8 cellular contexts compared by ENCODE assay signal in the genomic region with DNA sequence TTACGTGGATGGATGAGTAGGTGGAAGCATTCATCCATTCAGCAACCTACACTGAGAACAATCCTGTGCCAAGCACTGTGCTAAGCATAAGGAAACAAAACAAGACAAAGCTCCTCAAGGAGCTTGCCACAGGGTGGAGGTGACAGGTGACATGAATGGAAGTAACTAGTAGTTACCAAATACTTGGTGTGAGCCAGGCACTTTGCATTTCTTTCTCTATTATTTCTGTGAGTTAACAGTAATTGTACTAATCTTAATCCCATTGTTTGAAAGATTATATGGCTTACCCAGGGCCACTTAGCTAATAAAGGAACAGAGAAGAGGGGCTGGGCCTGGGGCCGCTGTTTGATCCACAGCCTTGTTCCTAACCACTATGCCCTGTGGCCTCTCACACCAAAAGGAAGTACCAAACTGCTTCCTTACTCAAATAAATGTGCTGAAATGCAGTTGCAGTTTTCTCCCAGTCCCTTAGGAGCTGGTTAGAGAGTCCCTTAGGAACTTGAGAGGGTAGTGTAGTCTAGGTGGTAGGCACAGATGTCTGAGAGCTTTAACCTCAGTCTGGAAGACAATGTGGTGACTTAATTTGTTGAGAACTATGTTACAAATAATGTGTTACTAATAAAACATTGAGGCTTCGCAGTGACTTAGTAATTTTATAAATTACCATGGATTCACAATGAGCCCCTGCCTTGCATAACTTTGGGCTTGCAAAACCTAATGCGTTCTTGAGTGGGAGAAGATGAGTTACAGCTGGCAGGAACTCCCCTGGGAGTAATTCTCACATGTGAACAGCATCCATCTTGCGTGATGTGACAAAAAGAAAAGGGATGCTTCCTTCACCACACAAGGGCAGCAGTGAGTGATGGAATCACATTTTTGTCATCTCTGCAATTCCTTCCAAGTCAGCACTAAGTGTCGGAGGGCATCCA.
DNase-seq lines count a peak whose midpoint lies in the region; ATAC-seq and TF ChIP-seq lines count a peak whose summit lies in the region.
"Had no signal": no experiment of that assay in that cellular context is flagged by ENCODE, and none has a peak within 500 bp of the region (broad histone marks: within the 10 kb centered on the region; RNA-seq: fewer than 3 reads in every experiment).

No MANE protein-coding gene starts in this region.

- 56% methylated on average over 6 of the region's 6 CpGs for WGBS in suprapubic skin

- DNase-seq in HEK293T (ENCODE audit: extremely low spot score) (no peak), WERI-Rb-1 (peak; percentile 8), hepatic stellate cell (ENCODE audit: low spot score) (peak; percentile 62), suprapubic skin (ENCODE audit: low spot score in 2 of 2) (peak in 1 of 2 donors; percentile 78)
- DNase-seq in effector memory CD4-positive, alpha-beta T cell = no peak
- DNase-seq: NCI-H510A treated with DMSO at 0.1 percent for 48 hours had no signal

- POLR2A ChIA-PET in HEK293T (lab: Yijun Ruan, JAX) = no interaction called here

- H3K4me1 ChIP-seq in suprapubic skin = peaks cover 46% of the 10 kb centered on the region
- H3K4me1 ChIP-seq in effector memory CD4-positive, alpha-beta T cell (ENCODE audit: control insufficient read depth, insufficient read depth, low read length, poor library complexity, severe bottlenecking) = no peaks in the 10 kb centered on the region

- no peak for TF ChIP-seq POLR2A in suprapubic skin (IDR thresholded peaks at IDR 0.05)

- no peak overlapping the region for H3K27ac ChIP-seq in WERI-Rb-1
- peak overlapping the region; percentile 39 for H3K27ac ChIP-seq in suprapubic skin
- no peak overlapping the region for H3K27ac ChIP-seq in effector memory CD4-positive, alpha-beta T cell (ENCODE audit: insufficient read depth, low read length, poor library complexity, severe bottlenecking)

- H3K27me3 ChIP-seq in WERI-Rb-1 (ENCODE audit: insufficient read depth, low read depth, severe bottlenecking) = no peaks in the 10 kb centered on the region
- no peaks in the 10 kb centered on the region for H3K27me3 ChIP-seq in suprapubic skin
- no peaks in the 10 kb centered on the region for H3K27me3 ChIP-seq in effector memory CD4-positive, alpha-beta T cell (replicated peaks; ENCODE audit: control insufficient read depth, insufficient read depth, low read length, poor library complexity, severe bottlenecking)

- TF ChIP-seq CTCF in WERI-Rb-1 (IDR thresholded peaks at IDR 0.05; ENCODE audit: low read depth, low read length) (no peak), suprapubic skin (IDR thresholded peaks at IDR 0.05) (no peak)

- CTCF ChIA-PET in HEK293T (lab: Yijun Ruan, JAX) = no interaction called here

- ATAC-seq in HG02884 (IDR thresholded peaks at IDR 0.05; ENCODE audit: unreplicated experiment) (no peak), GM21367 (IDR thresholded peaks at IDR 0.05; ENCODE audit: unreplicated experiment) (no peak)

- H3K4me3 ChIP-seq in WERI-Rb-1 (ENCODE audit: low read depth, low read length) (no peak overlapping the region), suprapubic skin (no peak overlapping the region)
- H3K4me3 ChIP-seq in effector memory CD4-positive, alpha-beta T cell (ENCODE audit: insufficient read depth, low read depth, low read length, poor library complexity, severe bottlenecking) = no peak overlapping the region

- TF ChIP-seq EP300 in suprapubic skin (IDR thresholded peaks at IDR 0.05) = no peak

- H3K36me3 ChIP-seq in WERI-Rb-1 = no peaks in the 10 kb centered on the region
- H3K36me3 ChIP-seq in suprapubic skin = peaks cover 21% of the 10 kb centered on the region
- no peaks in the 10 kb centered on the region for H3K36me3 ChIP-seq in effector memory CD4-positive, alpha-beta T cell (ENCODE audit: control insufficient read depth, insufficient read depth, low read length)

- H3K9me3 ChIP-seq in WERI-Rb-1 (ENCODE audit: severe bottlenecking) (no peaks in the 10 kb centered on the region), suprapubic skin (no peaks in the 10 kb centered on the region)
- no peaks in the 10 kb centered on the region for H3K9me3 ChIP-seq in effector memory CD4-positive, alpha-beta T cell (ENCODE audit: control insufficient read depth, low read length)

TF ChIP-seq in HEK293T, 16 proteins besides CTCF, POLR2A, EP300 and RAD21:
- TF ChIP-seq, protein P1, sequence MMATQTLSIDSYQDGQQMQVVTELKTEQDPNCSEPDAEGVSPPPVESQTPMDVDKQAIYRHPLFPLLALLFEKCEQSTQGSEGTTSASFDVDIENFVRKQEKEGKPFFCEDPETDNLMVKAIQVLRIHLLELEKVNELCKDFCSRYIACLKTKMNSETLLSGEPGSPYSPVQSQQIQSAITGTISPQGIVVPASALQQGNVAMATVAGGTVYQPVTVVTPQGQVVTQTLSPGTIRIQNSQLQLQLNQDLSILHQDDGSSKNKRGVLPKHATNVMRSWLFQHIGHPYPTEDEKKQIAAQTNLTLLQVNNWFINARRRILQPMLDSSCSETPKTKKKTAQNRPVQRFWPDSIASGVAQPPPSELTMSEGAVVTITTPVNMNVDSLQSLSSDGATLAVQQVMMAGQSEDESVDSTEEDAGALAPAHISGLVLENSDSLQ (IDR thresholded peaks at IDR 0.05) = peak; percentile 19; the same call in 1 of the 2 replicates
- TF ChIP-seq ZNF384 (IDR thresholded peaks at IDR 0.05) = no peak

Comparison
In these comparisons a context has a peak if more than half of its experiments do, and no peak if none do; other contexts are left out.
1. DNase-seq: peak in WERI-Rb-1 (single experiment) and hepatic stellate cell (single experiment); none in HEK293T (single experiment) and effector memory CD4-positive, alpha-beta T cell (0 of 3).